Comparison of ENCODE assay signal across 18 cellular contexts in genomic region chr2:190693533-190694226, GRCh38. TPM values are rescaled to one million over a fixed set of nuclear protein-coding genes. Genes with fewer than 3 reads are reported as not detected.
DNase-seq lines count a peak whose midpoint lies in the region; ATAC-seq lines count a peak whose summit lies in the region.
"Had no signal": no experiment of that assay in that cellular context is flagged by ENCODE, and none has a peak within 500 bp of the region (broad histone marks: within the 10 kb centered on the region; RNA-seq: fewer than 3 reads in every experiment).

No MANE protein-coding gene starts in this region.

- H3K36me3 ChIP-seq in CD4-positive, CD25-positive, alpha-beta regulatory T cell (ENCODE audit: control insufficient read depth, insufficient read depth, low read length), result peaks cover 4% of the 10 kb centered on the region
- H3K36me3 ChIP-seq: right atrium auricular region had no signal

- peak overlapping the region in 2 of 4 donors; percentile 17 to 35 for H3K4me3 Mint-ChIP-seq in CD4-positive, CD25-positive, alpha-beta regulatory T cell
- H3K4me3 Mint-ChIP-seq: activated naive CD4-positive, alpha-beta T cell treated with anti-CD3 and anti-CD28 coated beads for 36 hours; stimulated activated naive B cell treated with anti-CD40 and anti-IgM and Interleukin-4, amounts not matched to agents 10 μg/mL and 1 μg/mL and 100 μg/mL, for 72 hours had no signal

- no peaks in the 10 kb centered on the region for H3K4me1 ChIP-seq in CD4-positive, CD25-positive, alpha-beta regulatory T cell (ENCODE audit: control insufficient read depth, insufficient read depth, low read length, poor library complexity, severe bottlenecking)
- H3K4me1 ChIP-seq: right atrium auricular region had no signal

- H3K27ac Mint-ChIP-seq in CD4-positive, CD25-positive, alpha-beta regulatory T cell, result no peak overlapping the region
- H3K27ac Mint-ChIP-seq: activated naive CD4-positive, alpha-beta T cell treated with anti-CD3 and anti-CD28 coated beads for 36 hours; stimulated activated naive B cell treated with anti-CD40 and anti-IgM and Interleukin-4, amounts not matched to agents 10 μg/mL and 1 μg/mL and 100 μg/mL, for 72 hours had no signal

- H3K9me3 Mint-ChIP-seq in CD4-positive, CD25-positive, alpha-beta regulatory T cell, result peaks cover 0 to 2% (median 0%) of the 10 kb centered on the region in 7 donors
- H3K9me3 Mint-ChIP-seq: activated naive CD4-positive, alpha-beta T cell treated with anti-CD3 and anti-CD28 coated beads for 36 hours; stimulated activated naive B cell treated with anti-CD40 and anti-IgM and Interleukin-4, amounts not matched to agents 10 μg/mL and 1 μg/mL and 100 μg/mL, for 72 hours had no signal

- peaks cover 7 to 33% (median 21%) of the 10 kb centered on the region in 4 donors for H3K4me1 Mint-ChIP-seq in CD4-positive, CD25-positive, alpha-beta regulatory T cell
- H3K4me1 Mint-ChIP-seq: stimulated activated naive B cell treated with anti-CD40 and anti-IgM and Interleukin-4, amounts not matched to agents 10 μg/mL and 1 μg/mL and 100 μg/mL, for 72 hours had no signal

- H3K4me3 ChIP-seq in CD4-positive, CD25-positive, alpha-beta regulatory T cell (ENCODE audit: low read depth, low read length), result peak overlapping the region; percentile 70
- H3K4me3 ChIP-seq: GM23248, right atrium auricular region had no signal

- no peaks in the 10 kb centered on the region for H3K27me3 Mint-ChIP-seq in CD4-positive, CD25-positive, alpha-beta regulatory T cell
- H3K27me3 Mint-ChIP-seq: stimulated activated naive B cell treated with anti-CD40 and anti-IgM and Interleukin-4, amounts not matched to agents 10 μg/mL and 1 μg/mL and 100 μg/mL, for 72 hours had no signal

- no peaks in the 10 kb centered on the region for H3K27me3 ChIP-seq in CD4-positive, CD25-positive, alpha-beta regulatory T cell (ENCODE audit: control insufficient read depth, insufficient read depth, low read length)
- H3K27me3 ChIP-seq: right atrium auricular region had no signal

- peaks cover 17% of the 10 kb centered on the region for H3K36me3 Mint-ChIP-seq in CD4-positive, CD25-positive, alpha-beta regulatory T cell

- H3K9me3 ChIP-seq in CD4-positive, CD25-positive, alpha-beta regulatory T cell (ENCODE audit: control insufficient read depth in 2 of 2, low read length in 2 of 2), result no peaks in the 10 kb centered on the region
- H3K9me3 ChIP-seq: right atrium auricular region had no signal

- ATAC-seq in CD4-positive, CD25-positive, alpha-beta regulatory T cell (ENCODE audit: low read depth in 2 of 2), result no peak
- peak; percentile 62 for ATAC-seq in GM18511 (IDR thresholded peaks at IDR 0.05; ENCODE audit: unreplicated experiment)
- ATAC-seq in GM21576 (IDR thresholded peaks at IDR 0.05; ENCODE audit: unreplicated experiment), result peak; percentile 44
- peak; percentile 46 for ATAC-seq in HG03139 (IDR thresholded peaks at IDR 0.05; ENCODE audit: unreplicated experiment)
- ATAC-seq in HG03135 (IDR thresholded peaks at IDR 0.05; ENCODE audit: unreplicated experiment), result no peak
- ATAC-seq in HG03521 (IDR thresholded peaks at IDR 0.05; ENCODE audit: unreplicated experiment), result no peak

- H3K27ac ChIP-seq in CD4-positive, CD25-positive, alpha-beta regulatory T cell (ENCODE audit: insufficient read depth, low read length, poor library complexity, severe bottlenecking), result no peak overlapping the region
- H3K27ac ChIP-seq: GM23248, KMS-11, right atrium auricular region had no signal

- no peak for DNase-seq in CD4-positive, CD25-positive, alpha-beta regulatory T cell
- DNase-seq in iPS-NIHi11 (ENCODE audit: low spot score), result no peak
- no peak for DNase-seq in foreskin melanocyte
- DNase-seq: activated naive CD4-positive, alpha-beta T cell treated with anti-CD3 and anti-CD28 coated beads for 36 hours; DMS53; GM23248; NCI-H2029; SHP77; stimulated activated CD4-positive, alpha-beta T cell treated with anti-CD3 and anti-CD28 coated beads, Interleukin-4, amount 100 ng/mL, for 1 hour; stimulated activated naive B cell treated with anti-CD40 and anti-IgM and Interleukin-4, amounts not matched to agents 10 μg/mL and 1 μg/mL and 100 μg/mL, for 72 hours; T1000 had no signal

RNA-seq across cellular contexts. Expression of gene NAB1, which starts 44.8 kb away (rescaled TPM):
- total RNA-seq in CD4-positive, CD25-positive, alpha-beta regulatory T cell, result 42.7 TPM
- polyA plus RNA-seq in CD4-positive, CD25-positive, alpha-beta regulatory T cell, result 1 to 10 TPM; 1.5 to 5.0 (median 2.9) TPM

Comparison
In these comparisons a context has a peak if more than half of its experiments do, and no peak if none do; other contexts are left out.
1. ATAC-seq: peak in GM18511 (single experiment), GM21576 (single experiment) and HG03139 (single experiment); none in CD4-positive, CD25-positive, alpha-beta regulatory T cell (0 of 2), HG03135 (single experiment) and HG03521 (single experiment).